In the genomic region with DNA sequence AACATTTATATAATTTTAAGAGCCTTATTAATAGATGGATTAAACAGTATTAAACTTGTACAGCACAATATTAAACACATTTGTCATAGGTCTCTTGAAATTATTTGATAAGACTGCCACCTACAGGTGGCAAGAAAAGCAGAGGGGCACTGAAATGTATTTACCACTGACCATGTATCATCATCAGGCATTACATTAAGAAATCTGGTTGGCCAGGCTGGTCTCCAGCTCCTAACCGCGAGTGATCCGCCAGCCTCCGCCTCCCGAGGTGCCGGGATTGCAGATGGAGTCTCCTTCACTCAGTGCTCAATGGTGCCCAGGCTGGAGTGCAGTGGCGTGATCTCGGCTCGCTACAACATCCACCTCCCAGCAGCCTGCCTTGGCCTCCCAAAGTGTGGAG, we compare ENCODE assay signal across 8 cellular contexts. TPM values are rescaled to one million over a fixed set of nuclear protein-coding genes. Genes with fewer than 3 reads are reported as not detected.
A peak's percentile ranks its signal among the peaks of the same experiment; 100 is the strongest.
DNase-seq lines count a peak whose midpoint lies in the region; ATAC-seq, FAIRE-seq and TF ChIP-seq lines count a peak whose summit lies in the region.
"Not testable (repeated sequence)": the region's sequence is repeated elsewhere in the genome, so short reads cannot be mapped to it uniquely, and the experiment has no call there.

No MANE protein-coding gene starts in this region.

- not testable (repeated sequence) for H3K9me3 Mint-ChIP-seq in astrocyte (ENCODE audit: unreplicated experiment); mesothelial cell of epicardium

- not testable (repeated sequence) for H3K9ac ChIP-seq in astrocyte (ENCODE audit: low read length)

- H3K27me3 ChIP-seq in astrocyte (ENCODE audit: insufficient read depth, low read length); tibial artery: not testable (repeated sequence)

- DNase-seq in DMS53 treated with DMSO at 0.1 percent for 48 hours (lab: John Stamatoyannopoulos, UW; ENCODE audit: unreplicated experiment) (peak; percentile 79), LNCaP clone FGC (ENCODE audit: low read depth) (peak; percentile 31), OCI-M1 (lab: John Stamatoyannopoulos, UW) (peak; percentile 51), astrocyte (ENCODE audit: low read depth) (peak; percentile 48), foreskin fibroblast (peak; percentile 35 to 75)
- not testable (repeated sequence) for DNase-seq in mesothelial cell of epicardium (ENCODE audit: low spot score in 2 of 2, unreplicated experiment in 2 of 2); tibial artery

- not testable (repeated sequence) for H4K20me1 ChIP-seq in astrocyte (ENCODE audit: insufficient read depth, low read length)

- not testable (repeated sequence) for H3K4me1 Mint-ChIP-seq in astrocyte (ENCODE audit: low read depth, unreplicated experiment); mesothelial cell of epicardium

- not testable (repeated sequence) for H3K9me3 ChIP-seq in astrocyte (ENCODE audit: insufficient read depth, low read depth, low read length); tibial artery

- not testable (repeated sequence) for H3K27me3 Mint-ChIP-seq in astrocyte (ENCODE audit: low read depth, unreplicated experiment); mesothelial cell of epicardium (ENCODE audit: low read depth)

- H3K36me3 Mint-ChIP-seq in astrocyte (ENCODE audit: low read depth, unreplicated experiment); mesothelial cell of epicardium: not testable (repeated sequence)

- FAIRE-seq in astrocyte (lab: Jason Lieb, UNC) = not testable (repeated sequence)

- not testable (repeated sequence) for H3K36me3 ChIP-seq in astrocyte (ENCODE audit: insufficient read depth, low read length); tibial artery

- not testable (repeated sequence) for H3K79me2 ChIP-seq in astrocyte (ENCODE audit: insufficient read depth, low read length)

- H3K4me1 ChIP-seq in astrocyte (ENCODE audit: insufficient read depth, low read length); tibial artery: not testable (repeated sequence)

- intact Hi-C loops in tibial artery (cut with DNase I; ENCODE audit: low total_unique reads) = loop anchor here (10.0 kb wide), 1 partner anchor 312 kb away; no protein-coding TSS in a partner anchor

- TF ChIP-seq CTCF in LNCaP clone FGC (IDR thresholded peaks at IDR 0.05; ENCODE audit: control insufficient read depth, extremely low read depth, insufficient read depth) (peak; percentile 64), astrocyte (IDR thresholded peaks at IDR 0.05; ENCODE audit: insufficient read depth, low read depth, low read length) (peak; percentile 71), foreskin fibroblast (IDR thresholded peaks at IDR 0.05; ENCODE audit: low read depth, low read length) (peak; percentile 63), mesothelial cell of epicardium (IDR thresholded peaks at IDR 0.05; ENCODE audit: unreplicated experiment) (peak; percentile 57), tibial artery (IDR thresholded peaks at IDR 0.05) (peak; percentile 68 to 69)

- H3K27ac ChIP-seq in astrocyte (ENCODE audit: low read depth, low read length); tibial artery: not testable (repeated sequence)

- H3K27ac Mint-ChIP-seq in astrocyte (ENCODE audit: unreplicated experiment); mesothelial cell of epicardium: not testable (repeated sequence)

- peak; percentile 72 for ATAC-seq in GM21515 (IDR thresholded peaks at IDR 0.05; ENCODE audit: unreplicated experiment)

- H3K4me3 ChIP-seq in LNCaP clone FGC (ENCODE audit: low read depth, low read length); astrocyte (ENCODE audit: insufficient read depth, low read depth, low read length); foreskin fibroblast (ENCODE audit: low read depth in 1 of 2, low read length in 2 of 2); tibial artery: not testable (repeated sequence)

- not testable (repeated sequence) for H2AFZ ChIP-seq in astrocyte (ENCODE audit: low read depth, low read length)

- not testable (repeated sequence) for H3K4me3 Mint-ChIP-seq in astrocyte (ENCODE audit: unreplicated experiment); mesothelial cell of epicardium

- not testable (repeated sequence) for H3K4me2 ChIP-seq in astrocyte (ENCODE audit: low read length)

RNA-seq across cellular contexts. Expression of a gene that starts 35.1 kb away (rescaled TPM):
- total RNA-seq in astrocyte (36.1 and 38.2 TPM in 2 replicates), mesothelial cell of epicardium (39.6 to 43.2 TPM (median 41.9 TPM) in 3 replicates)
